ENCODE assay signal across 28 cellular contexts in the genomic region with DNA sequence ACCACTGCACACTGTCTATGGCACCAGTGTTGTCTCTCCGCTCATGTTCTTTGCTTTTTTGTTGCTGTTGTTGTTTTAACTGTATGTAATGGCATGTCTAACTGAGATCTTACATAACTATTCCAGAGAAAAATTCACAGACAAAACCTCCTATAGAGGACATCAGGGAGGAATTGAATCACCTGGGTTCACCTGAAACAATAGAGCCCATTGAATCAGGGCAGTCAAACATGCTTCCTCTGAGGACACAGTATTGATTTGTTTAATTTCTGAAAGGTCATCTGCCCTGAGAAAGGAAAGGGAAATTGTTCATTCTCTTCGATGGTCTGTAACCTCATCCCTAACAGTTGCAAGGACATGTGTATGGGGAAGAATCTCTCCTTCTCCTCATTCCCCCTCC.
"Had no signal": no experiment of that assay in that cellular context is flagged by ENCODE, and none has a peak within 500 bp of the region (broad histone marks: within the 10 kb centered on the region; RNA-seq: fewer than 3 reads in every experiment).

No MANE protein-coding gene starts in this region.

- H3K9me3 ChIP-seq: pancreas, testis, upper lobe of right lung, vagina had no signal

- DNase-seq: dorsolateral prefrontal cortex; effector CD8-positive, alpha-beta T cell; foreskin melanocyte; head of caudate nucleus; kidney; left cardiac atrium; left ventricle myocardium superior; mesenchymal stem cell; midbrain; occipital lobe; pancreas; psoas muscle; retina; spleen; stimulated activated CD4-positive, alpha-beta T cell treated with anti-CD3 and anti-CD28 coated beads, Interleukin-15, amount 100 ng/mL, for 24 hours; stimulated activated CD4-positive, alpha-beta T cell treated with anti-CD3 and anti-CD28 coated beads, Interleukin-1b, Interleukin-23, amount 100 ng/mL, for 48 hours; stimulated activated CD4-positive, alpha-beta T cell treated with anti-CD3 and anti-CD28 coated beads, Interleukin-4, amount 100 ng/mL, for 4 hours; stimulated activated naive B cell treated with anti-CD40 and anti-IgM and Interleukin-4, amounts not matched to agents 10 μg/mL and 1 μg/mL and 100 μg/mL, for 72 hours; stimulated activated naive CD8-positive, alpha-beta T cell treated with anti-CD3 and anti-CD28 coated beads, Interleukin-15, amount 100 ng/mL, for 72 hours; testis; upper lobe of right lung had no signal

- H3K4me3 Mint-ChIP-seq: natural killer cell treated with Interleukin-12 subunit alpha and Interleukin-12 subunit beta and Interleukin-15 and Interleukin-18, amount 100 ng/mL, for 72 hours; neural progenitor cell; stimulated activated naive B cell treated with anti-CD40 and anti-IgM and Interleukin-4, amounts not matched to agents 10 μg/mL and 1 μg/mL and 100 μg/mL, for 72 hours; stimulated activated naive CD8-positive, alpha-beta T cell treated with anti-CD3 and anti-CD28 coated beads, Interleukin-15, amount 100 ng/mL, for 72 hours had no signal

- H3K4me2 ChIP-seq: hepatocyte, neural progenitor cell had no signal

- H3K36me3 Mint-ChIP-seq: natural killer cell treated with Interleukin-12 subunit alpha and Interleukin-12 subunit beta and Interleukin-15 and Interleukin-18, amount 100 ng/mL, for 72 hours; neural progenitor cell; stimulated activated naive B cell treated with anti-CD40 and anti-IgM and Interleukin-4, amounts not matched to agents 10 μg/mL and 1 μg/mL and 100 μg/mL, for 72 hours had no signal

- H3K27ac Mint-ChIP-seq: natural killer cell treated with Interleukin-12 subunit alpha and Interleukin-12 subunit beta and Interleukin-15 and Interleukin-18, amount 100 ng/mL, for 72 hours; neural progenitor cell; stimulated activated naive B cell treated with anti-CD40 and anti-IgM and Interleukin-4, amounts not matched to agents 10 μg/mL and 1 μg/mL and 100 μg/mL, for 72 hours; stimulated activated naive CD8-positive, alpha-beta T cell treated with anti-CD3 and anti-CD28 coated beads, Interleukin-15, amount 100 ng/mL, for 72 hours had no signal

- H3K4me3 ChIP-seq: dorsolateral prefrontal cortex, hepatocyte, lung, neural progenitor cell, pancreas, psoas muscle, spleen, testis, tibial nerve, upper lobe of right lung, vagina had no signal

- H3K4me1 ChIP-seq: neural progenitor cell, psoas muscle, spleen, testis, tibial nerve, upper lobe of right lung, vagina had no signal

- H3K9me3 Mint-ChIP-seq: stimulated activated naive CD8-positive, alpha-beta T cell treated with anti-CD3 and anti-CD28 coated beads, Interleukin-15, amount 100 ng/mL, for 72 hours had no signal

- H2AFZ ChIP-seq: hepatocyte, neural progenitor cell had no signal

- H3K4me1 Mint-ChIP-seq: neural progenitor cell; stimulated activated naive B cell treated with anti-CD40 and anti-IgM and Interleukin-4, amounts not matched to agents 10 μg/mL and 1 μg/mL and 100 μg/mL, for 72 hours; stimulated activated naive CD8-positive, alpha-beta T cell treated with anti-CD3 and anti-CD28 coated beads, Interleukin-15, amount 100 ng/mL, for 72 hours had no signal

- H3K36me3 ChIP-seq: neural progenitor cell, pancreas, spleen, tibial nerve, upper lobe of right lung, vagina had no signal

- H3K79me2 ChIP-seq: hepatocyte had no signal

- H3K27me3 ChIP-seq: dorsolateral prefrontal cortex, hepatocyte, neural progenitor cell, pancreas, spleen, testis, tibial nerve, upper lobe of right lung, vagina had no signal

- H3K27me3 Mint-ChIP-seq: stimulated activated naive B cell treated with anti-CD40 and anti-IgM and Interleukin-4, amounts not matched to agents 10 μg/mL and 1 μg/mL and 100 μg/mL, for 72 hours; stimulated activated naive CD8-positive, alpha-beta T cell treated with anti-CD3 and anti-CD28 coated beads, Interleukin-15, amount 100 ng/mL, for 72 hours had no signal

- H3K27ac ChIP-seq: dorsolateral prefrontal cortex, hepatocyte, neural progenitor cell, pancreas, psoas muscle, spleen, testis, tibial nerve, upper lobe of right lung, vagina had no signal

- ATAC-seq: left cardiac atrium; left ventricle myocardium superior; natural killer cell treated with Interleukin-12 subunit alpha and Interleukin-12 subunit beta and Interleukin-15 and Interleukin-18, amount 100 ng/mL, for 72 hours; psoas muscle; sciatic nerve; stimulated activated naive B cell treated with anti-CD40 and anti-IgM and Interleukin-4, amounts not matched to agents 10 μg/mL and 1 μg/mL and 100 μg/mL, for 72 hours; stimulated activated naive CD8-positive, alpha-beta T cell treated with anti-CD3 and anti-CD28 coated beads, Interleukin-15, amount 100 ng/mL, for 72 hours; upper lobe of right lung had no signal
